17 cellular contexts compared by ENCODE assay signal in genomic region chr4:65592089-65592488, GRCh38.
"Had no signal": no experiment of that assay in that cellular context is flagged by ENCODE, and none has a peak within 500 bp of the region (broad histone marks: within the 10 kb centered on the region; RNA-seq: fewer than 3 reads in every experiment).

No MANE protein-coding gene starts in this region.

- H3K4me1 ChIP-seq: left ventricle myocardium inferior had no signal

- H3K27ac Mint-ChIP-seq: activated B cell treated with CpG ODN at 0.5 μM for 24 hours; activated CD8-positive, alpha-beta T cell treated with anti-CD3 and anti-CD28 coated beads for 36 hours; activated naive CD8-positive, alpha-beta T cell treated with anti-CD3 and anti-CD28 coated beads, Interleukin-2, amount 10 ng/mL, durations not matched to agents 7 days and 5 days; activated T-helper 17 cell treated with anti-CD3 and anti-CD28 coated beads, Interleukin-2, amount 50 U/mL, for 72 hours; T-helper 2 cell treated with Interferon-gamma antibody and Interleukin-4, amounts not matched to agents 5 μg/mL and 100 μg/mL, for 36 hours had no signal

- H3K9me3 ChIP-seq: left ventricle myocardium inferior had no signal

- H3K4me1 Mint-ChIP-seq: activated B cell treated with CpG ODN at 0.5 μM for 24 hours; activated naive CD8-positive, alpha-beta T cell treated with anti-CD3 and anti-CD28 coated beads, Interleukin-2, amount 10 ng/mL, durations not matched to agents 7 days and 5 days; activated T-helper 17 cell treated with anti-CD3 and anti-CD28 coated beads, Interleukin-2, amount 50 U/mL, for 72 hours had no signal

- H3K36me3 Mint-ChIP-seq: activated naive CD8-positive, alpha-beta T cell treated with anti-CD3 and anti-CD28 coated beads, Interleukin-2, amount 10 ng/mL, durations not matched to agents 7 days and 5 days had no signal

- ATAC-seq: activated CD8-positive, alpha-beta T cell treated with anti-CD3 and anti-CD28 coated beads for 36 hours; activated T-helper 17 cell treated with anti-CD3 and anti-CD28 coated beads, Interleukin-2, amount 50 U/mL, for 72 hours had no signal

- H3K4me3 ChIP-seq: hepatocyte, left ventricle myocardium inferior had no signal

- H3K4me3 Mint-ChIP-seq: activated B cell treated with CpG ODN at 0.5 μM for 24 hours; activated CD8-positive, alpha-beta T cell treated with anti-CD3 and anti-CD28 coated beads for 36 hours; activated naive CD8-positive, alpha-beta T cell treated with anti-CD3 and anti-CD28 coated beads, Interleukin-2, amount 10 ng/mL, durations not matched to agents 7 days and 5 days; activated T-helper 17 cell treated with anti-CD3 and anti-CD28 coated beads, Interleukin-2, amount 50 U/mL, for 72 hours; T-helper 2 cell treated with Interferon-gamma antibody and Interleukin-4, amounts not matched to agents 5 μg/mL and 100 μg/mL, for 36 hours had no signal

- H3K27me3 ChIP-seq: hepatocyte had no signal

- DNase-seq: activated B cell treated with CpG ODN at 0.5 μM for 24 hours; activated CD4-positive, alpha-beta T cell treated with anti-CD3 and anti-CD28 coated beads for 48 hours; activated CD8-positive, alpha-beta T cell treated with anti-CD3 and anti-CD28 coated beads for 36 hours; activated naive CD4-positive, alpha-beta T cell; activated naive CD8-positive, alpha-beta T cell treated with anti-CD3 and anti-CD28 coated beads, Interleukin-2, amount 10 ng/mL, durations not matched to agents 7 days and 5 days; activated T-cell treated with anti-CD3 and anti-CD28 coated beads, Interleukin-2, amount 50 U/mL, for 1 hour; amygdala; dermis blood vessel endothelial cell; effector memory CD4-positive, alpha-beta T cell; foreskin fibroblast; left ventricle myocardium inferior; mammary epithelial cell; stimulated activated CD8-positive, alpha-beta memory T cell treated with anti-CD3 and anti-CD28 coated beads, Interleukin-4, amount 100 ng/mL, for 48 hours; stimulated activated naive CD4-positive, alpha-beta T cell had no signal

- H3K27ac ChIP-seq: hepatocyte, left ventricle myocardium inferior had no signal

- H3K27me3 Mint-ChIP-seq: activated B cell treated with CpG ODN at 0.5 μM for 24 hours; activated CD8-positive, alpha-beta T cell treated with anti-CD3 and anti-CD28 coated beads for 36 hours; activated naive CD8-positive, alpha-beta T cell treated with anti-CD3 and anti-CD28 coated beads, Interleukin-2, amount 10 ng/mL, durations not matched to agents 7 days and 5 days; activated T-helper 17 cell treated with anti-CD3 and anti-CD28 coated beads, Interleukin-2, amount 50 U/mL, for 72 hours had no signal

- H3K36me3 ChIP-seq: left ventricle myocardium inferior had no signal

- H3K9me3 Mint-ChIP-seq: activated CD8-positive, alpha-beta T cell treated with anti-CD3 and anti-CD28 coated beads for 36 hours had no signal
